In genomic region chr21:41138711-41139110, GRCh38 we compare ENCODE assay signal across 27 cellular contexts.
"Had no signal": no experiment of that assay in that cellular context is flagged by ENCODE, and none has a peak within 500 bp of the region (broad histone marks: within the 10 kb centered on the region; RNA-seq: fewer than 3 reads in every experiment).

No MANE protein-coding gene starts in this region.

- H3K27me3 ChIP-seq: suprapubic skin, testis, thyroid gland, tibial nerve, transverse colon, upper lobe of left lung, upper lobe of right lung, uterus, vagina had no signal

- H3K4me1 ChIP-seq: transverse colon had no signal

- FAIRE-seq: urothelium cell line had no signal

- H3K9me3 ChIP-seq: stomach, suprapubic skin, testis, thoracic aorta, thyroid gland, tibial artery, tibial nerve, transverse colon, upper lobe of left lung, upper lobe of right lung, uterus, vagina had no signal

- H3K36me3 ChIP-seq: stomach, suprapubic skin, thoracic aorta, thyroid gland, tibial artery, tibial nerve, transverse colon, upper lobe of left lung, upper lobe of right lung, uterus, vagina had no signal

- DNase-seq: stimulated activated CD4-positive, alpha-beta T cell treated with anti-CD3 and anti-CD28 coated beads, Interleukin-2, amount 100 ng/mL, for 48 hours; stimulated activated CD4-positive, alpha-beta T cell treated with anti-CD3 and anti-CD28 coated beads, Interleukin-4, amount 100 ng/mL, for 1 hour; stimulated activated CD4-positive, alpha-beta T cell treated with anti-CD3 and anti-CD28 coated beads, Interleukin-4, amount 100 ng/mL, for 24 hours; stimulated activated CD4-positive, alpha-beta T cell treated with anti-CD3 and anti-CD28 coated beads, Interleukin-4, amount 100 ng/mL, for 4 hours; stimulated activated CD8-positive, alpha-beta memory T cell treated with anti-CD3 and anti-CD28 coated beads, Interleukin-4, amount 100 ng/mL, for 48 hours; stimulated activated naive B cell treated with anti-CD40 and anti-IgM and Interleukin-4, amounts not matched to agents 10 μg/mL and 1 μg/mL and 100 μg/mL, for 72 hours; stimulated activated naive CD4-positive, alpha-beta T cell; stimulated activated naive CD4-positive, alpha-beta T cell treated with Interleukin-2 at 50 U/mL for 16 hours; stimulated activated naive CD8-positive, alpha-beta T cell treated with anti-CD3 and anti-CD28 coated beads, Interleukin-15, amount 100 ng/mL, for 72 hours; stimulated activated naive CD8-positive, alpha-beta T cell treated with anti-CD3 and anti-CD28 coated beads, Interleukin-15, Interleukin-2, amounts not matched to agents 100 U/mL and 50 U/mL, for 24 hours; stomach; substantia nigra; testis; thyroid gland; tibial artery; transverse colon; trophoblast cell; upper lobe of left lung; upper lobe of right lung; uterus had no signal

- H3K4me3 ChIP-seq: stomach, suprapubic skin, testis, thoracic aorta, thyroid gland, tibial artery, tibial nerve, transverse colon, upper lobe of left lung, upper lobe of right lung, uterus, vagina had no signal

- ATAC-seq: stimulated activated effector memory CD8-positive, alpha-beta T cell treated with anti-CD3 and anti-CD28 coated beads, Interleukin-12 subunit alpha, Interleukin-12 subunit beta, amount 100 ng/mL, for 72 hours; stimulated activated memory B cell treated with anti-CD40 and anti-IgM and Interleukin-4, amounts not matched to agents 10 μg/mL and 1 μg/mL and 100 μg/mL, for 72 hours; stimulated activated naive B cell treated with anti-CD40 and anti-IgM and Interleukin-4, amounts not matched to agents 10 μg/mL and 1 μg/mL and 100 μg/mL, for 72 hours; stimulated activated naive CD8-positive, alpha-beta T cell treated with anti-CD3 and anti-CD28 coated beads, Interleukin-15, amount 100 ng/mL, for 72 hours; stimulated activated naive CD8-positive, alpha-beta T cell treated with anti-CD3 and anti-CD28 coated beads, Interleukin-15, Interleukin-2, amounts not matched to agents 100 U/mL and 50 U/mL, for 24 hours; upper lobe of right lung had no signal

- H3K27ac ChIP-seq: stomach, suprapubic skin, testis, thoracic aorta, thyroid gland, tibial artery, tibial nerve, transverse colon, upper lobe of left lung, upper lobe of right lung, uterus, vagina had no signal
